Comparison of ENCODE assay signal across 8 cellular contexts in genomic region chr2:191165190-191165643, GRCh38. TPM values are rescaled to one million over a fixed set of nuclear protein-coding genes. Genes with fewer than 3 reads are reported as not detected.
DNase-seq lines count a peak whose midpoint lies in the region; ATAC-seq lines count a peak whose summit lies in the region.

No MANE protein-coding gene starts in this region.

- WGBS in mesenchymal stem cell = 31% methylated on average over 4 of the region's 4 CpGs

- H2BK15ac ChIP-seq in mesenchymal stem cell (ENCODE audit: low read depth, poor library complexity, severe bottlenecking) = no peak overlapping the region

- peak overlapping the region; percentile 62 for H3K9ac ChIP-seq in mesenchymal stem cell (ENCODE audit: low read length)

- H2AFZ ChIP-seq in mesenchymal stem cell (ENCODE audit: low read depth, low read length) = no peak overlapping the region

- H3K4me2 ChIP-seq in mesenchymal stem cell (ENCODE audit: low read length, poor library complexity, severe bottlenecking) = no peak overlapping the region

- no peaks in the 10 kb centered on the region for H3K79me1 ChIP-seq in mesenchymal stem cell (replicated peaks; ENCODE audit: low read length, poor library complexity, severe bottlenecking)

- H3K23ac ChIP-seq in mesenchymal stem cell (ENCODE audit: low read length in 2 of 2) = no peak overlapping the region

- no peak overlapping the region for H3K27ac ChIP-seq in mesenchymal stem cell (ENCODE audit: low read length, poor library complexity, severe bottlenecking)

- peak overlapping the region in 1 of 2 experiments; percentile 69 for H3K4ac ChIP-seq in mesenchymal stem cell (ENCODE audit: low read depth in 1 of 2, low read length in 2 of 2)

- no peak overlapping the region for H3K14ac ChIP-seq in mesenchymal stem cell (ENCODE audit: low read length in 2 of 2)

- no peak overlapping the region for H4K8ac ChIP-seq in mesenchymal stem cell (ENCODE audit: low read length)

- peak; percentile 73 for DNase-seq in DMS53 (lab: John Stamatoyannopoulos, UW)
- DNase-seq in RKO (ENCODE audit: low spot score) = peak; percentile 68
- peak; percentile 42 to 61 for DNase-seq in dermis microvascular lymphatic vessel endothelial cell (ENCODE audit: low read depth in 2 of 2)
- peak; percentile 70 for DNase-seq in mesenchymal stem cell
- DNase-seq in 8988T = no peak
- no peak for DNase-seq in HK-2 (ENCODE audit: unreplicated experiment)

- no peak overlapping the region for H2AK5ac ChIP-seq in mesenchymal stem cell (ENCODE audit: low read length, severe bottlenecking)

- no peaks in the 10 kb centered on the region for H3K4me1 ChIP-seq in mesenchymal stem cell (ENCODE audit: control insufficient read depth, insufficient read depth, low read depth, low read length)

- no peaks in the 10 kb centered on the region for H3K27me3 ChIP-seq in mesenchymal stem cell (ENCODE audit: control insufficient read depth in 1 of 2, insufficient read depth in 1 of 2, low read length in 2 of 2)

- ATAC-seq in GM19351 (IDR thresholded peaks at IDR 0.05; ENCODE audit: unreplicated experiment) (peak; percentile 97), HG03521 (IDR thresholded peaks at IDR 0.05; ENCODE audit: unreplicated experiment) (peak; percentile 71)

- H2BK120ac ChIP-seq in mesenchymal stem cell (ENCODE audit: low read depth, low read length) = no peak overlapping the region

- peak overlapping the region in 1 of 2 experiments; percentile 35 for H3K4me3 ChIP-seq in mesenchymal stem cell (ENCODE audit: insufficient read depth in 1 of 2, low read depth in 1 of 2, low read length in 2 of 2)

- H3K18ac ChIP-seq in mesenchymal stem cell (ENCODE audit: low read depth in 1 of 2, low read length in 2 of 2) = peak overlapping the region in 1 of 2 experiments; percentile 62

- no peak overlapping the region for H2BK5ac ChIP-seq in mesenchymal stem cell (ENCODE audit: low read depth, low read length, poor library complexity, severe bottlenecking)

- no peaks in the 10 kb centered on the region for H3K9me3 ChIP-seq in mesenchymal stem cell (ENCODE audit: control insufficient read depth, low read length)

- H2BK12ac ChIP-seq in mesenchymal stem cell (ENCODE audit: low read length in 2 of 2) = no peak overlapping the region

- H4K91ac ChIP-seq in mesenchymal stem cell (ENCODE audit: low read length) = no peak overlapping the region

- H3K36me3 ChIP-seq in mesenchymal stem cell (ENCODE audit: control insufficient read depth in 1 of 2, insufficient read depth in 2 of 2, low read depth in 1 of 2, low read length in 2 of 2) = no peaks in the 10 kb centered on the region

RNA-seq across cellular contexts. Expression of gene STAT4, which starts 14.4 kb away (rescaled TPM):
- 0.13 and 0.51 TPM in 2 replicates for total RNA-seq in dermis microvascular lymphatic vessel endothelial cell
- 1.1 TPM for polyA plus RNA-seq in mesenchymal stem cell (2013, experiment 1 of 2)
- 1.0 TPM for polyA plus RNA-seq in mesenchymal stem cell (2013, experiment 2 of 2)

Comparison
In these comparisons a context has a peak if more than half of its experiments do, and no peak if none do; other contexts are left out.
1. DNase-seq: peak in DMS53 (single experiment), RKO (single experiment), dermis microvascular lymphatic vessel endothelial cell (2 of 2) and mesenchymal stem cell (single experiment); none in 8988T (single experiment) and HK-2 (single experiment).